In genomic region chr6:31057426-31058003, GRCh38 we compare ENCODE assay signal across 1 cellular context.
TF ChIP-seq lines count a peak whose summit lies in the region.

No MANE protein-coding gene starts in this region.

TF ChIP-seq in HCT116, 20 proteins besides CTCF, POLR2A, EP300 and RAD21 (continued from another document):
- TF ChIP-seq, protein P1, sequence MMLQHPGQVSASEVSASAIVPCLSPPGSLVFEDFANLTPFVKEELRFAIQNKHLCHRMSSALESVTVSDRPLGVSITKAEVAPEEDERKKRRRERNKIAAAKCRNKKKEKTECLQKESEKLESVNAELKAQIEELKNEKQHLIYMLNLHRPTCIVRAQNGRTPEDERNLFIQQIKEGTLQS (IDR thresholded peaks at IDR 0.05) = no peak
- TF ChIP-seq ZBTB33 (IDR thresholded peaks at IDR 0.05; ENCODE audit: extremely low read depth, insufficient replicate concordance, low read length) = no peak
- no peak for TF ChIP-seq POLR2AphosphoS5 (IDR thresholded peaks at IDR 0.05; ENCODE audit: low read depth, low read length)
- no peak for TF ChIP-seq CEBPB (IDR thresholded peaks at IDR 0.05; ENCODE audit: low read depth)
- TF ChIP-seq FOSL1 (IDR thresholded peaks at IDR 0.05; ENCODE audit: low read depth) = no peak
- TF ChIP-seq YY1 (IDR thresholded peaks at IDR 0.05; ENCODE audit: extremely low read depth, insufficient replicate concordance, low read depth, low read length) = no peak
- no peak for TF ChIP-seq JUND (IDR thresholded peaks at IDR 0.05)
- no peak for TF ChIP-seq CBX3 (IDR thresholded peaks at IDR 0.05; ENCODE audit: low read depth)
- TF ChIP-seq EZH2phosphoT487 (IDR thresholded peaks at IDR 0.05; ENCODE audit: borderline replicate concordance) = no peak
- no peak for TF ChIP-seq ZNF274 (IDR thresholded peaks at IDR 0.05; ENCODE audit: low read depth, low read length)
- no peak for TF ChIP-seq ZFX (IDR thresholded peaks at IDR 0.05)
